ENCODE assay signal across 14 cellular contexts in genomic region chr4:81852031-81852715, GRCh38.
"Had no signal": no experiment of that assay in that cellular context is flagged by ENCODE, and none has a peak within 500 bp of the region (broad histone marks: within the 10 kb centered on the region; RNA-seq: fewer than 3 reads in every experiment).

No MANE protein-coding gene starts in this region.

- ATAC-seq: foreskin keratinocyte; gastroesophageal sphincter; heart left ventricle; left cardiac atrium; left lung; left ventricle myocardium superior; lower lobe of right lung; naive thymus-derived CD4-positive, alpha-beta T cell had no signal

- DNase-seq: dermis blood vessel endothelial cell; effector CD4-positive, alpha-beta T cell; effector memory CD4-positive, alpha-beta T cell; foreskin keratinocyte; heart left ventricle; hypothalamus; left cardiac atrium; left lung; left ventricle myocardium superior; lower lobe of right lung; mesenchymal stem cell; midbrain; naive thymus-derived CD4-positive, alpha-beta T cell had no signal

- H3K4me1 Mint-ChIP-seq: naive thymus-derived CD4-positive, alpha-beta T cell had no signal

- H3K27ac Mint-ChIP-seq: naive thymus-derived CD4-positive, alpha-beta T cell had no signal

- H3K4me3 Mint-ChIP-seq: naive thymus-derived CD4-positive, alpha-beta T cell had no signal
